Comparison of ENCODE assay signal across 9 cellular contexts in the genomic region with DNA sequence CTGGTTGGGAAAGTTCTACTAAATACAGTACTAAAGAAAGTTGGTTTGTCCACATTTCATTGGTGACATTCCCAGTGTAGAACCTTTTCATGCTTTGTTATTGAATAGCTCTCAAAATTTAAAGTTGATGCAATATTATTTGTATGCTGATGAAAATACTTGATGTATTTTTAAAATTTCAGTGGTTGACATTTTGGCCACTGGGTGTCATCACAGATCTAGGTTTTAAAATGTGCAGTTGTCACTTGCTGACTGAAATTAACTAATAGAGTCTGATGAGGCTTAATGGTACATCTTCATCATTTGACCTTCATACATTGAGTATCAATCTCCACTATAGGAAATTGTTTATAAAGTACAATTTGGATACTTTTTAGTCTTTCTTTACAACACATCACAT. TPM values are rescaled to one million over a fixed set of nuclear protein-coding genes. Genes with fewer than 3 reads are reported as not detected.
A peak's percentile ranks its signal among the peaks of the same experiment; 100 is the strongest.
DNase-seq lines count a peak whose midpoint lies in the region; ATAC-seq, FAIRE-seq and TF ChIP-seq lines count a peak whose summit lies in the region.
"Had no signal": no experiment of that assay in that cellular context is flagged by ENCODE, and none has a peak within 500 bp of the region (broad histone marks: within the 10 kb centered on the region; RNA-seq: fewer than 3 reads in every experiment).

No MANE protein-coding gene starts in this region.

- FAIRE-seq in endometrium (lab: Jason Lieb, UNC) = peak; percentile 88

- no TSS peak for BruUV-seq in Panc1 (replicated peaks; lab: Mats Ljungman, UMichigan)

- H3K27me3 ChIP-seq in Panc1 (ENCODE audit: control insufficient read depth, insufficient read depth, low read length) = no peaks in the 10 kb centered on the region
- H3K27me3 ChIP-seq in osteoblast (ENCODE audit: insufficient read depth, low read length) = peaks cover 7% of the 10 kb centered on the region

- H3K4me3 ChIP-seq in Panc1 (ENCODE audit: low read depth in 2 of 2, low read length in 2 of 2) = no peak overlapping the region
- H3K4me3 ChIP-seq in osteoblast (ENCODE audit: insufficient read depth, low read length) = no peak overlapping the region

- no peak overlapping the region for H3K4me2 ChIP-seq in osteoblast (ENCODE audit: insufficient read depth, low read length)

- POLR2A ChIA-PET in Panc1 (lab: Charles Lee) = no interaction called here

- TF ChIP-seq CTCF in GM13976 (IDR thresholded peaks at IDR 0.05; ENCODE audit: borderline replicate concordance, control extremely low read depth, extremely low read depth, insufficient read depth, missing control alignments) (no peak), Panc1 (IDR thresholded peaks at IDR 0.05) (peak; percentile 31; the same call in 1 of the 2 replicates), osteoblast (IDR thresholded peaks at IDR 0.05; ENCODE audit: extremely low read depth, low read depth, low read length) (peak; percentile 43)

- CTCF ChIA-PET in Panc1 (lab: Charles Lee) = interaction anchor here (0.5 to 1.0 kb wide), 3 partner anchors 52 to 397 kb away, joined by 5 to 8 read pairs (median 6); no protein-coding TSS in a partner anchor

- no peak for ATAC-seq in Panc1

- DNase-seq in AG20443 (ENCODE audit: low spot score) (peak; percentile 20), GM13976 (ENCODE audit: low spot score) (peak; percentile 24), Panc1 (ENCODE audit: low read depth, low spot score) (peak; percentile 12), osteoblast (ENCODE audit: insufficient read length, low spot score, missing footprints) (peak; percentile 21), AG08396 (ENCODE audit: low spot score) (no peak), islet precursor cell (no peak)
- no peak for DNase-seq in stimulated activated CD4-positive, alpha-beta T cell treated with anti-CD3 and anti-CD28 coated beads, Interleukin-4, amount 100 ng/mL, for 4 hours

- H3K4me1 ChIP-seq in Panc1 (ENCODE audit: control insufficient read depth, insufficient read depth, low read length) (no peaks in the 10 kb centered on the region), osteoblast (ENCODE audit: insufficient read depth, low read length) (no peaks in the 10 kb centered on the region)

- H4K20me1 ChIP-seq in osteoblast (ENCODE audit: insufficient read depth, low read length) = no peaks in the 10 kb centered on the region

- in situ Hi-C loops in GM13976 (cut with MboI; ENCODE audit: low sequenced_read_pairs, unreplicated experiment) (loop anchor here (25.0 kb wide), 1 partner anchor 354 kb away; no protein-coding TSS in a partner anchor), Panc1 (cut with HindIII; ENCODE audit: low pct_unique_long_range_greater_than_20kb, low sequenced_read_pairs) (no loop called here)

- intact Hi-C loops in Panc1 (cut with micrococcal nuclease; ENCODE audit: unreplicated experiment) = loop anchor here (5.0 to 10.0 kb wide), 2 partner anchors 252 to 379 kb away; partner anchors contain the start of gene ST8SIA1

- H3K36me3 ChIP-seq in Panc1 (ENCODE audit: control insufficient read depth, insufficient read depth, low read length) (no peaks in the 10 kb centered on the region), osteoblast (ENCODE audit: insufficient read depth, low read length) (no peaks in the 10 kb centered on the region)

- no peaks in the 10 kb centered on the region for H3K9me3 ChIP-seq in Panc1 (ENCODE audit: control insufficient read depth, insufficient read depth, low read depth, low read length)
- H3K9me3 ChIP-seq in osteoblast (ENCODE audit: low read depth, low read length) = no peaks in the 10 kb centered on the region

- no peak overlapping the region for H2AFZ ChIP-seq in osteoblast (ENCODE audit: low read length)

- H3K79me2 ChIP-seq in osteoblast (ENCODE audit: insufficient read depth, low read length) = no peaks in the 10 kb centered on the region

- H3K27ac ChIP-seq in Panc1 (ENCODE audit: low read length) = no peak overlapping the region
- H3K27ac ChIP-seq in osteoblast (ENCODE audit: low read depth, low read length) = no peak overlapping the region
- H3K27ac ChIP-seq: HL-60 had no signal

RNA-seq across cellular contexts. Expression of gene CMAS, which starts 37.1 kb away (rescaled TPM):
- 24.3 TPM for total RNA-seq in Panc1 (2021; ENCODE audit: unreplicated experiment)
- 24.1 TPM for polyA plus RNA-seq in Panc1 (2012; ENCODE audit: insufficient read length)
- 16.8 and 20.6 TPM in 2 replicates for total RNA-seq in osteoblast

Comparison
In these comparisons a context has a peak if more than half of its experiments do, and no peak if none do; other contexts are left out.
1. DNase-seq: peak in AG20443 (single experiment), GM13976 (single experiment), Panc1 (single experiment) and osteoblast (single experiment); none in stimulated activated CD4-positive, alpha-beta T cell treated with anti-CD3 and anti-CD28 coated beads, Interleukin-4, amount 100 ng/mL, for 4 hours (0 of 2), AG08396 (single experiment) and islet precursor cell (single experiment).